ENCODE assay signal across 11 cellular contexts in the genomic region with DNA sequence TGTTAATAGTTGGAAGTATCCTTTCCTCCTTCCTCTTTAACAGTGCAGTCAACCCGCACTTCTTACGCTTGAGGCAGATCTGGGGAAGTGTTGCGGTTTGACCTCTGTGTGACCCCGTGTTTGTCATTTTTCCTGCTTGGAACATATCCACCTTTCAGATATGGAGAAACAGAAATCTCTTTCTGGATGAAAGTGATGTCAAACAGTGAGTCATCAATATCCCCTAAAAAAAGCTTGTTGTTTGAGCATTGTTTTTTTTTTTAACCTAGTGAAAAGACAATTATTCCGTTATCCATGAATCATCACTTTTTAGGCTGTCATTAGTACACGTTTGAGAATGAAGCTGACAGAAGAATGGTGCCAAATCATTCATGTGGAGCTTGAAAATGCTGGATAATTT.
DNase-seq lines count a peak whose midpoint lies in the region; ATAC-seq and TF ChIP-seq lines count a peak whose summit lies in the region.
"Had no signal": no experiment of that assay in that cellular context is flagged by ENCODE, and none has a peak within 500 bp of the region (broad histone marks: within the 10 kb centered on the region; RNA-seq: fewer than 3 reads in every experiment).

No MANE protein-coding gene starts in this region.

- no peak overlapping the region for H3K18ac ChIP-seq in trophoblast cell (ENCODE audit: low read length)

- H3K23ac ChIP-seq in trophoblast cell (ENCODE audit: low read length): no peak overlapping the region

- H3K4me1 ChIP-seq in trophoblast cell (ENCODE audit: control insufficient read depth in 1 of 2, insufficient read depth in 2 of 2, low read length in 2 of 2): no peaks in the 10 kb centered on the region

- no peak overlapping the region for H4K91ac ChIP-seq in trophoblast cell (ENCODE audit: low read depth, low read length)

- H4K8ac ChIP-seq in trophoblast cell (ENCODE audit: low read depth, low read length): no peak overlapping the region

- H3K9ac ChIP-seq in trophoblast cell (ENCODE audit: low read length): no peak overlapping the region

- no peak overlapping the region for H2BK120ac ChIP-seq in trophoblast cell (ENCODE audit: insufficient read depth, low read length, poor library complexity)

- no peaks in the 10 kb centered on the region for H3K36me3 ChIP-seq in trophoblast cell (ENCODE audit: control insufficient read depth in 1 of 2, insufficient read depth in 2 of 2, low read length in 2 of 2)
- H3K36me3 ChIP-seq: left ventricle myocardium inferior had no signal

- H2BK12ac ChIP-seq in trophoblast cell (ENCODE audit: low read length): no peak overlapping the region

- no peaks in the 10 kb centered on the region for H3K79me2 ChIP-seq in trophoblast cell (ENCODE audit: control insufficient read depth, insufficient read depth, low read length, poor library complexity)

- no peaks in the 10 kb centered on the region for H3K79me1 ChIP-seq in trophoblast cell (ENCODE audit: low read length)

- H2AFZ ChIP-seq in trophoblast cell (ENCODE audit: insufficient read depth, low read length, poor library complexity): no peak overlapping the region

- H3K9me3 ChIP-seq in trophoblast cell (ENCODE audit: insufficient read depth, low read depth, low read length): no peaks in the 10 kb centered on the region
- H3K9me3 ChIP-seq: left ventricle myocardium inferior had no signal

- H2BK5ac ChIP-seq in trophoblast cell (ENCODE audit: low read depth, low read length, poor library complexity): no peak overlapping the region

- no peak overlapping the region for H4K12ac ChIP-seq in trophoblast cell (ENCODE audit: low read depth, low read length)

- no peak for ATAC-seq in GM18868 (IDR thresholded peaks at IDR 0.05; ENCODE audit: unreplicated experiment)
- ATAC-seq: activated naive CD8-positive, alpha-beta T cell treated with anti-CD3 and anti-CD28 coated beads, Interleukin-2, amount 50 U/mL, for 24 hours; T-cell had no signal

- H3K27me3 ChIP-seq in dorsolateral prefrontal cortex (no peaks in the 10 kb centered on the region), trophoblast cell (ENCODE audit: insufficient read depth, low read length) (no peaks in the 10 kb centered on the region)

- TF ChIP-seq CTCF in dorsolateral prefrontal cortex (IDR thresholded peaks at IDR 0.05 in 54 of 56, conservative IDR thresholded peaks at IDR 0.05 in 2 of 56; ENCODE audit: low read depth in 1 of 56, partially characterized antibody in 56 of 56): peak in 4 of 56 donors; percentile 7 to 31 (median 13)

- WGBS in trophoblast cell (ENCODE audit: extremely low coverage, insufficient coverage, insufficient read length): no CpG with 5 or more reads among the region's 6 CpGs

- H2AK5ac ChIP-seq in trophoblast cell (ENCODE audit: low read length): no peak overlapping the region

- DNase-seq in GM03348 (ENCODE audit: low spot score) (peak; percentile 20), NCI-H460 (ENCODE audit: extremely low read depth, low read depth) (peak; percentile 54), dorsolateral prefrontal cortex (peak in 2 of 10 donors; percentile 10 to 53), trophoblast cell (peak; percentile 1 to 6), NOMO-1 treated with DMSO at 0.1 percent for 48 hours (lab: John Stamatoyannopoulos, UW; ENCODE audit: unreplicated experiment) (no peak), HPDE6-E6E7 (ENCODE audit: extremely low spot score) (no peak)
- DNase-seq in activated naive CD4-positive, alpha-beta T cell treated with anti-CD3 and anti-CD28 coated beads, Interleukin-2, amount 50 U/mL, for 16 hours: no peak
- DNase-seq: activated naive CD8-positive, alpha-beta T cell treated with anti-CD3 and anti-CD28 coated beads, Interleukin-2, amount 50 U/mL, for 24 hours; left ventricle myocardium inferior; T-cell had no signal

- H3K4me3 ChIP-seq in dorsolateral prefrontal cortex: peak overlapping the region in 2 of 59 donors; percentile 8 to 11
- H3K4me3 ChIP-seq in trophoblast cell (ENCODE audit: low read depth, low read length): no peak overlapping the region
- H3K4me3 ChIP-seq: left ventricle myocardium inferior had no signal

- H3K4me2 ChIP-seq in trophoblast cell (ENCODE audit: low read length): no peak overlapping the region

- intact Hi-C loops in dorsolateral prefrontal cortex (cut with DNase I): no loop called here

- no peak overlapping the region for H3K4ac ChIP-seq in trophoblast cell (ENCODE audit: low read depth, low read length)

- H3K27ac ChIP-seq in dorsolateral prefrontal cortex (peak overlapping the region in 51 of 59 donors; percentile 10 to 89 (median 65)), trophoblast cell (ENCODE audit: low read depth, low read length) (no peak overlapping the region)
- H3K27ac ChIP-seq: left ventricle myocardium inferior had no signal

- H3K14ac ChIP-seq in trophoblast cell (ENCODE audit: low read length): no peak overlapping the region

Comparison
In these comparisons a context has a peak if more than half of its experiments do, and no peak if none do; other contexts are left out.
1. DNase-seq: peak in GM03348 (single experiment), NCI-H460 (single experiment) and trophoblast cell (2 of 2); none in activated naive CD4-positive, alpha-beta T cell treated with anti-CD3 and anti-CD28 coated beads, Interleukin-2, amount 50 U/mL, for 16 hours (single experiment), NOMO-1 treated with DMSO at 0.1 percent for 48 hours (single experiment) and HPDE6-E6E7 (single experiment).